ENCODE assay signal across 1 cellular context in the genomic region with DNA sequence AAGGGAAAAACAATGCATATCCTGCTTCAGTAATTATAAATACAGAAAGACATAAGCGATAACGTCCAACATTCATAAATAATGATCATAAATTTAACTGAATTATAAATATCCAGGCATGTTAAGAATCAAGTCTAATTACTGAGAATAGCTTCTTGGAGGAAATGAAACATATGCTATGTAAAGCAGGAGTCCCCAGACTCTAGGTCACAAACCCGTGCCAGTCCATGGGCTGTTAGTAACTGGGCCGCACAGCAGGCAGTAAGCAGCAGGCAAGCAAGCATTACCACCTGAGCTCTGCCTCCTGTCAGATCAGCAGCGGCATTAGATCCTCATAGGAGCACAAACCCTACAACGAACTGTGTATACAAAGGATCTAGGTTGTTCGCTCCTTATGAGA.
TF ChIP-seq lines count a peak whose summit lies in the region.

No MANE protein-coding gene starts in this region.

TF ChIP-seq in SK-N-SH, 30 proteins besides CTCF, POLR2A, EP300 and RAD21 (continued from another document):
- TF ChIP-seq, protein P1, sequence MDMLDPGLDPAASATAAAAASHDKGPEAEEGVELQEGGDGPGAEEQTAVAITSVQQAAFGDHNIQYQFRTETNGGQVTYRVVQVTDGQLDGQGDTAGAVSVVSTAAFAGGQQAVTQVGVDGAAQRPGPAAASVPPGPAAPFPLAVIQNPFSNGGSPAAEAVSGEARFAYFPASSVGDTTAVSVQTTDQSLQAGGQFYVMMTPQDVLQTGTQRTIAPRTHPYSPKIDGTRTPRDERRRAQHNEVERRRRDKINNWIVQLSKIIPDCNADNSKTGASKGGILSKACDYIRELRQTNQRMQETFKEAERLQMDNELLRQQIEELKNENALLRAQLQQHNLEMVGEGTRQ (IDR thresholded peaks at IDR 0.05; ENCODE audit: borderline replicate concordance, low read depth, low read length), result no peak
- TF ChIP-seq FOXM1 (IDR thresholded peaks at IDR 0.05; ENCODE audit: low read depth) (no peak), SIN3A (IDR thresholded peaks at IDR 0.05; ENCODE audit: borderline replicate concordance, low read depth, low read length) (no peak), FOXJ3 (CRISPR knock-in tag; IDR thresholded peaks at IDR 0.05) (no peak), TCF12 (IDR thresholded peaks at IDR 0.05) (no peak), TEAD4 (IDR thresholded peaks at IDR 0.05; ENCODE audit: borderline replicate concordance, insufficient read depth) (no peak), SMC3 (IDR thresholded peaks at IDR 0.05; ENCODE audit: low read depth, low read length) (no peak), GABPA (IDR thresholded peaks at IDR 0.05; ENCODE audit: low read depth) (no peak), CHD2 (IDR thresholded peaks at IDR 0.05; ENCODE audit: low read length, partially characterized antibody) (no peak), TAF1 (IDR thresholded peaks at IDR 0.05; ENCODE audit: borderline replicate concordance, low read depth, low read length) (no peak), GATA2 (CRISPR knock-in tag; IDR thresholded peaks at IDR 0.05) (no peak)
- TF ChIP-seq, protein P2, sequence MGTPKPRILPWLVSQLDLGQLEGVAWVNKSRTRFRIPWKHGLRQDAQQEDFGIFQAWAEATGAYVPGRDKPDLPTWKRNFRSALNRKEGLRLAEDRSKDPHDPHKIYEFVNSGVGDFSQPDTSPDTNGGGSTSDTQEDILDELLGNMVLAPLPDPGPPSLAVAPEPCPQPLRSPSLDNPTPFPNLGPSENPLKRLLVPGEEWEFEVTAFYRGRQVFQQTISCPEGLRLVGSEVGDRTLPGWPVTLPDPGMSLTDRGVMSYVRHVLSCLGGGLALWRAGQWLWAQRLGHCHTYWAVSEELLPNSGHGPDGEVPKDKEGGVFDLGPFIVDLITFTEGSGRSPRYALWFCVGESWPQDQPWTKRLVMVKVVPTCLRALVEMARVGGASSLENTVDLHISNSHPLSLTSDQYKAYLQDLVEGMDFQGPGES (IDR thresholded peaks at IDR 0.05; ENCODE audit: low read depth, low read length), result no peak
- TF ChIP-seq, protein P3, sequence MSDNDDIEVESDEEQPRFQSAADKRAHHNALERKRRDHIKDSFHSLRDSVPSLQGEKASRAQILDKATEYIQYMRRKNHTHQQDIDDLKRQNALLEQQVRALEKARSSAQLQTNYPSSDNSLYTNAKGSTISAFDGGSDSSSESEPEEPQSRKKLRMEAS (IDR thresholded peaks at IDR 0.05; ENCODE audit: low read depth), result no peak
- TF ChIP-seq, protein P4, sequence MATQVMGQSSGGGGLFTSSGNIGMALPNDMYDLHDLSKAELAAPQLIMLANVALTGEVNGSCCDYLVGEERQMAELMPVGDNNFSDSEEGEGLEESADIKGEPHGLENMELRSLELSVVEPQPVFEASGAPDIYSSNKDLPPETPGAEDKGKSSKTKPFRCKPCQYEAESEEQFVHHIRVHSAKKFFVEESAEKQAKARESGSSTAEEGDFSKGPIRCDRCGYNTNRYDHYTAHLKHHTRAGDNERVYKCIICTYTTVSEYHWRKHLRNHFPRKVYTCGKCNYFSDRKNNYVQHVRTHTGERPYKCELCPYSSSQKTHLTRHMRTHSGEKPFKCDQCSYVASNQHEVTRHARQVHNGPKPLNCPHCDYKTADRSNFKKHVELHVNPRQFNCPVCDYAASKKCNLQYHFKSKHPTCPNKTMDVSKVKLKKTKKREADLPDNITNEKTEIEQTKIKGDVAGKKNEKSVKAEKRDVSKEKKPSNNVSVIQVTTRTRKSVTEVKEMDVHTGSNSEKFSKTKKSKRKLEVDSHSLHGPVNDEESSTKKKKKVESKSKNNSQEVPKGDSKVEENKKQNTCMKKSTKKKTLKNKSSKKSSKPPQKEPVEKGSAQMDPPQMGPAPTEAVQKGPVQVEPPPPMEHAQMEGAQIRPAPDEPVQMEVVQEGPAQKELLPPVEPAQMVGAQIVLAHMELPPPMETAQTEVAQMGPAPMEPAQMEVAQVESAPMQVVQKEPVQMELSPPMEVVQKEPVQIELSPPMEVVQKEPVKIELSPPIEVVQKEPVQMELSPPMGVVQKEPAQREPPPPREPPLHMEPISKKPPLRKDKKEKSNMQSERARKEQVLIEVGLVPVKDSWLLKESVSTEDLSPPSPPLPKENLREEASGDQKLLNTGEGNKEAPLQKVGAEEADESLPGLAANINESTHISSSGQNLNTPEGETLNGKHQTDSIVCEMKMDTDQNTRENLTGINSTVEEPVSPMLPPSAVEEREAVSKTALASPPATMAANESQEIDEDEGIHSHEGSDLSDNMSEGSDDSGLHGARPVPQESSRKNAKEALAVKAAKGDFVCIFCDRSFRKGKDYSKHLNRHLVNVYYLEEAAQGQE (IDR thresholded peaks at IDR 0.05; ENCODE audit: low read depth, low read length), result no peak
